In genomic region chr2:95315801-95316411, GRCh38 we compare ENCODE assay signal across 15 cellular contexts. TPM values are rescaled to one million over a fixed set of nuclear protein-coding genes. Genes with fewer than 3 reads are reported as not detected.
DNase-seq lines count a peak whose midpoint lies in the region; ATAC-seq and TF ChIP-seq lines count a peak whose summit lies in the region.
"Had no signal": no experiment of that assay in that cellular context is flagged by ENCODE, and none has a peak within 500 bp of the region (broad histone marks: within the 10 kb centered on the region; RNA-seq: fewer than 3 reads in every experiment).

No MANE protein-coding gene starts in this region.

- no peaks in the 10 kb centered on the region for H3K9me3 Mint-ChIP-seq in MCF 10A (ENCODE audit: unreplicated experiment)
- no peaks in the 10 kb centered on the region for H3K9me3 Mint-ChIP-seq in activated T-cell treated with anti-CD3 and anti-CD28 coated beads, Interleukin-2, amount 50 U/mL, for 24 hours
- H3K9me3 Mint-ChIP-seq: activated T-helper 2 cell treated with anti-CD3 and anti-CD28 coated beads, Interferon-gamma antibody, Interleukin-2, Interleukin-4, amounts not matched to agents 10 μg/mL and 5 μg/mL and 100 μg/mL, durations not matched to agents 14 hours and 24 hours and 36 hours; neural crest cell had no signal

- H3K36me3 Mint-ChIP-seq in MCF 10A (ENCODE audit: insufficient read depth, unreplicated experiment): no peaks in the 10 kb centered on the region
- no peaks in the 10 kb centered on the region for H3K36me3 Mint-ChIP-seq in activated T-cell treated with anti-CD3 and anti-CD28 coated beads, Interleukin-2, amount 50 U/mL, for 24 hours (ENCODE audit: low read depth)

- H3K27me3 ChIP-seq in kidney epithelial cell (ENCODE audit: control insufficient read depth, insufficient read depth, low read length): no peaks in the 10 kb centered on the region
- H3K27me3 ChIP-seq: uterus had no signal

- H3K27ac Mint-ChIP-seq in MCF 10A (ENCODE audit: low read depth, unreplicated experiment): peak overlapping the region; percentile 86
- no peak overlapping the region for H3K27ac Mint-ChIP-seq in activated T-cell treated with anti-CD3 and anti-CD28 coated beads, Interleukin-2, amount 50 U/mL, for 24 hours
- H3K27ac Mint-ChIP-seq: activated T-helper 2 cell treated with anti-CD3 and anti-CD28 coated beads, Interferon-gamma antibody, Interleukin-2, Interleukin-4, amounts not matched to agents 10 μg/mL and 5 μg/mL and 100 μg/mL, durations not matched to agents 14 hours and 24 hours and 36 hours had no signal

- DNase-seq in AG09309 (ENCODE audit: low read depth) (peak; percentile 16), HS-5 (ENCODE audit: low read depth) (peak; percentile 68), MCF 10A (ENCODE audit: unreplicated experiment) (peak; percentile 98), kidney epithelial cell (ENCODE audit: low read depth) (peak; percentile 96), GOT3 (lab: John Stamatoyannopoulos, UW) (no peak), retina (no peak)
- no peak for DNase-seq in activated T-cell treated with anti-CD3 and anti-CD28 coated beads, Interleukin-2, amount 50 U/mL, for 24 hours
- DNase-seq: activated CD4-positive, alpha-beta T cell treated with anti-CD3 and anti-CD28 coated beads for 4 hours; NCI-H1436; uterus had no signal

- no peaks in the 10 kb centered on the region for H3K27me3 Mint-ChIP-seq in MCF 10A (ENCODE audit: insufficient read depth, unreplicated experiment)
- H3K27me3 Mint-ChIP-seq in activated T-cell treated with anti-CD3 and anti-CD28 coated beads, Interleukin-2, amount 50 U/mL, for 24 hours: peaks cover 6% of the 10 kb centered on the region

- POLR2A ChIA-PET in MCF 10A (lab: Yijun Ruan, JAX): interaction anchor here (0.6 to 3.9 kb wide), 19 partner anchors 12 to 294 kb away, joined by 3 to 45 read pairs (median 4); partner anchors contain the start of genes ZNF2 and ZNF892

- TF ChIP-seq CTCF in AG09309 (IDR thresholded peaks at IDR 0.05; ENCODE audit: control insufficient read depth, insufficient read depth, low read depth, low read length, missing control alignments): no peak
- no peak for TF ChIP-seq CTCF in MCF 10A (IDR thresholded peaks at IDR 0.05; ENCODE audit: unreplicated experiment)
- TF ChIP-seq CTCF in kidney epithelial cell (IDR thresholded peaks at IDR 0.05; ENCODE audit: insufficient read depth, low read length, poor library complexity, severe bottlenecking): no peak

- no peak for ATAC-seq in HG03565 (IDR thresholded peaks at IDR 0.05; ENCODE audit: unreplicated experiment)

- intact Hi-C loops in MCF 10A (cut with micrococcal nuclease): loop anchor here (1.0 kb wide), 3 partner anchors 39 to 123 kb away; no protein-coding TSS in a partner anchor

- H3K4me1 Mint-ChIP-seq in MCF 10A (ENCODE audit: insufficient read depth, unreplicated experiment): peaks cover 52% of the 10 kb centered on the region
- no peaks in the 10 kb centered on the region for H3K4me1 Mint-ChIP-seq in activated T-cell treated with anti-CD3 and anti-CD28 coated beads, Interleukin-2, amount 50 U/mL, for 24 hours (ENCODE audit: low read depth)

- H3K4me3 Mint-ChIP-seq in MCF 10A (ENCODE audit: unreplicated experiment): peak overlapping the region; percentile 36
- H3K4me3 Mint-ChIP-seq in activated T-cell treated with anti-CD3 and anti-CD28 coated beads, Interleukin-2, amount 50 U/mL, for 24 hours: no peak overlapping the region
- H3K4me3 Mint-ChIP-seq: neural crest cell had no signal

- no peak overlapping the region for H3K4me3 ChIP-seq in AG09309 (ENCODE audit: control insufficient read depth, low read depth, low read length)
- no peak overlapping the region for H3K4me3 ChIP-seq in kidney epithelial cell (ENCODE audit: low read depth, low read length)
- H3K4me3 ChIP-seq: left lung, uterus had no signal

- CTCF ChIA-PET in MCF 10A (lab: Yijun Ruan, JAX): interaction anchor here (0.7 to 16.5 kb wide), 22 partner anchors 11 to 412 kb away, joined by 3 to 323 read pairs (median 4); partner anchors contain the start of gene FAHD2A

- BruUV-seq in MCF 10A (replicated peaks; lab: Mats Ljungman, UMichigan): no TSS peak

- H3K36me3 ChIP-seq in kidney epithelial cell (ENCODE audit: control insufficient read depth, insufficient read depth, low read length): no peaks in the 10 kb centered on the region
- H3K36me3 ChIP-seq: left lung, uterus had no signal

RNA-seq across cellular contexts. Expression of gene KCNIP3, which starts 18.8 kb away (rescaled TPM):
- total RNA-seq in MCF 10A (2022): 9.5 and 15.6 TPM in 2 replicates
- total RNA-seq in kidney epithelial cell: 5.1 and 7.2 TPM in 2 replicates

RNA-seq across cellular contexts. Expression of gene PROM2, which starts 41.7 kb away (rescaled TPM):
- total RNA-seq in MCF 10A (2022) (2.6 and 2.8 TPM in 2 replicates), kidney epithelial cell (2.3 and 3.4 TPM in 2 replicates)
- total RNA-seq: SK-MEL-5 had no signal

Comparison
In these comparisons a context has a peak if more than half of its experiments do, and no peak if none do; other contexts are left out.
1. DNase-seq: peak in AG09309 (single experiment), HS-5 (single experiment), MCF 10A (single experiment) and kidney epithelial cell (single experiment); none in activated T-cell treated with anti-CD3 and anti-CD28 coated beads, Interleukin-2, amount 50 U/mL, for 24 hours (single experiment), GOT3 (single experiment) and retina (single experiment).